ENCODE assay signal across 9 cellular contexts in the genomic region with DNA sequence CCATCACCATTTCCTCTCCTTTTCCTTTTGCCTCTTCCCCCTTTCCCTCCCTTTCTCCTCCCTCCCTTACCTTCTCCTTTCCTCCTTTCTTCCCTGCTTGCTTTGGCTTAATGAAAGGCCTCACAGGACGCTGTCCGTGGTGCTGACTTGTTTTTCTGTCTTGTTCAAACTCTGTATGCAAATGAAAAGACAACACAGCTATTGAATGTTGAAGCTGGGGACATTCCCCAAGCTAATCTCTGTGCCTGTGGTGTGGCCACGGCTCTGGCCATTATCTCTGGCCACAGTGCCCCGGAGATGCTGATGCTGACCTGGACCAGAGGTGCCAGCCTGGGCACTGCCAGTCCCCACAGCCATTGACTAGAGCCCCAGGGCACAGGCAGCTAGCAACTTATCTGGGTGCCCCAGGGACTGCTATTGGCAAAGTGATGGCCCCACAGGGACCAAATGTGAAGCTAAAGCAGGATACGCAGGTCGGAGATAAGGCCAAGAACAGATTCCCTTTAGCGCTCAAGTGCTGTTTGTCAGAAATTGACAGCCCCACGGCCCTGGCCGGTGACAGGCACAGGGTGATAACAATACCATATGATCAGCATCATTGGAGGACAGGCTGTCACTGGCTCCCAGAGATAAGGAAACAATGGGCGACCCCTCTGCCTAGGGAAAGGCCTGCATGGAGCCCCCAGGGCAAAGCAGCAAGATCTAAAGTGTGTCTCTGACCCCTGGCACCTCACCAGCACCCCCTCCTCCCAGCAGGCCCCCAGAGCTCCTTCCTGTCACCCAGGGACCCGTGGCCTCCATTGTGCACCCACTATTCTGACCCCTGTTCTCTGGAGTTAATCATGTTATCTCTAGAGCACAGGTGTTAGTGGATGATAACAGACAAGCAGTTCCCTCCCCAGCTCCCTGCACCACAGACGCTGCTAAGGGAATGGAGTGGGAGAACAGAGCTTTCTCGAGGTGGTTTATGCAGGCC. TPM values are rescaled to one million over a fixed set of nuclear protein-coding genes. Genes with fewer than 3 reads are reported as not detected.
DNase-seq lines count a peak whose midpoint lies in the region; ATAC-seq and TF ChIP-seq lines count a peak whose summit lies in the region.
"Had no signal": no experiment of that assay in that cellular context is flagged by ENCODE, and none has a peak within 500 bp of the region (broad histone marks: within the 10 kb centered on the region; RNA-seq: fewer than 3 reads in every experiment).

No MANE protein-coding gene starts in this region.

- ATAC-seq in stimulated activated effector memory CD8-positive, alpha-beta T cell treated with anti-CD3 and anti-CD28 coated beads, Interleukin-12 subunit alpha, Interleukin-12 subunit beta, amount 100 ng/mL, for 72 hours = no peak

- no peaks in the 10 kb centered on the region for H3K36me3 ChIP-seq in kidney epithelial cell (ENCODE audit: control insufficient read depth, insufficient read depth, low read length)

- POLR2A ChIA-PET in RWPE1 (lab: Yijun Ruan, JAX; ENCODE audit: low non-redundant PET) = interaction anchor here (0.5 kb wide), 1 partner anchor 33 kb away, joined by 3 read pairs; no protein-coding TSS in a partner anchor

- no peak overlapping the region for H3K4me3 Mint-ChIP-seq in stimulated activated effector memory CD8-positive, alpha-beta T cell treated with anti-CD3 and anti-CD28 coated beads, Interleukin-12 subunit alpha, Interleukin-12 subunit beta, amount 100 ng/mL, for 72 hours

- H3K27ac ChIP-seq in RWPE1 = no peak overlapping the region

- H3K36me3 Mint-ChIP-seq in stimulated activated effector memory CD8-positive, alpha-beta T cell treated with anti-CD3 and anti-CD28 coated beads, Interleukin-12 subunit alpha, Interleukin-12 subunit beta, amount 100 ng/mL, for 72 hours = no peaks in the 10 kb centered on the region

- CTCF ChIA-PET in RWPE1 (lab: Yijun Ruan, JAX) = interaction anchor here (0.6 to 1.5 kb wide), 3 partner anchors 34 to 161 kb away, joined by 3 to 5 read pairs (median 4); no protein-coding TSS in a partner anchor

- no peak overlapping the region for H3K4me3 ChIP-seq in kidney epithelial cell (ENCODE audit: low read depth, low read length)

- peaks cover 3% of the 10 kb centered on the region for H3K9me3 Mint-ChIP-seq in stimulated activated effector memory CD8-positive, alpha-beta T cell treated with anti-CD3 and anti-CD28 coated beads, Interleukin-12 subunit alpha, Interleukin-12 subunit beta, amount 100 ng/mL, for 72 hours

- H3K27me3 ChIP-seq in kidney epithelial cell (ENCODE audit: control insufficient read depth, insufficient read depth, low read length) = no peaks in the 10 kb centered on the region

- H3K4me1 Mint-ChIP-seq in stimulated activated effector memory CD8-positive, alpha-beta T cell treated with anti-CD3 and anti-CD28 coated beads, Interleukin-12 subunit alpha, Interleukin-12 subunit beta, amount 100 ng/mL, for 72 hours = no peaks in the 10 kb centered on the region

- no peak overlapping the region for H3K27ac Mint-ChIP-seq in stimulated activated effector memory CD8-positive, alpha-beta T cell treated with anti-CD3 and anti-CD28 coated beads, Interleukin-12 subunit alpha, Interleukin-12 subunit beta, amount 100 ng/mL, for 72 hours

- TF ChIP-seq CTCF in RWPE1 (conservative IDR thresholded peaks at IDR 0.05; ENCODE audit: low read depth) (no peak), kidney epithelial cell (IDR thresholded peaks at IDR 0.05; ENCODE audit: insufficient read depth, low read length, poor library complexity, severe bottlenecking) (no peak)

- peak; percentile 50 for DNase-seq in DMS53 (lab: John Stamatoyannopoulos, UW)
- DNase-seq in DMS53 treated with DMSO at 0.1 percent for 48 hours (lab: John Stamatoyannopoulos, UW; ENCODE audit: unreplicated experiment) = no peak
- peak; percentile 68 for DNase-seq in RWPE1 (ENCODE audit: low spot score)
- peak in 30 of 56 donors; percentile 2 to 68 (median 16) for DNase-seq in amygdala (lab: John Stamatoyannopoulos, UW)
- peak; percentile 26 for DNase-seq in kidney epithelial cell (ENCODE audit: low read depth)
- peak; percentile 24 to 68 for DNase-seq in stimulated activated effector memory CD8-positive, alpha-beta T cell treated with anti-CD3 and anti-CD28 coated beads, Interleukin-12 subunit alpha, Interleukin-12 subunit beta, amount 100 ng/mL, for 72 hours (ENCODE audit: low spot score in 2 of 2)
- no peak for DNase-seq in SKM-1 treated with dmso at 0.1 percent for 144 hours (lab: John Stamatoyannopoulos, UW; ENCODE audit: unreplicated experiment)
- DNase-seq in NK-92 treated with Interleukin-12 subunit alpha and Interleukin-12 subunit beta, amount 100 ng/mL, for 24 hours (lab: John Stamatoyannopoulos, UW) = no peak

RNA-seq across cellular contexts. Expression of gene SLC32A1, which starts 31.6 kb away (rescaled TPM):
- not detected in 2 replicates for total RNA-seq in kidney epithelial cell
- total RNA-seq: T-helper 2 cell treated with Interferon-gamma antibody and Interleukin-4, amounts not matched to agents 100 ng/mL and 5 ng/mL, for 36 hours had no signal

RNA-seq across cellular contexts. Expression of gene ACTR5, which starts 55.5 kb away (rescaled TPM):
- 8.4 and 10.3 TPM in 2 replicates for total RNA-seq in kidney epithelial cell

Comparison
In these comparisons a context has a peak if more than half of its experiments do, and no peak if none do; other contexts are left out.
1. DNase-seq: peak in DMS53 (single experiment), RWPE1 (single experiment), amygdala (30 of 56), kidney epithelial cell (single experiment) and stimulated activated effector memory CD8-positive, alpha-beta T cell treated with anti-CD3 and anti-CD28 coated beads, Interleukin-12 subunit alpha, Interleukin-12 subunit beta, amount 100 ng/mL, for 72 hours (2 of 2); none in DMS53 treated with DMSO at 0.1 percent for 48 hours (single experiment), SKM-1 treated with dmso at 0.1 percent for 144 hours (single experiment) and NK-92 treated with Interleukin-12 subunit alpha and Interleukin-12 subunit beta, amount 100 ng/mL, for 24 hours (single experiment).